ENCODE assay signal across 8 cellular contexts in genomic region chr1:228141082-228141870, GRCh38. TPM values are rescaled to one million over a fixed set of nuclear protein-coding genes. Genes with fewer than 3 reads are reported as not detected.
DNase-seq lines count a peak whose midpoint lies in the region.

No MANE protein-coding gene starts in this region.

- H3K9me3 ChIP-seq in ectodermal cell (ENCODE audit: control insufficient read depth, low read length) (no peaks in the 10 kb centered on the region), mesodermal cell (ENCODE audit: control insufficient read depth, low read length) (no peaks in the 10 kb centered on the region)

- peaks cover 7% of the 10 kb centered on the region for H3K4me1 ChIP-seq in ectodermal cell (ENCODE audit: control insufficient read depth, insufficient read depth, low read length)
- H3K4me1 ChIP-seq in mesodermal cell (ENCODE audit: control insufficient read depth, insufficient read depth, low read length, poor library complexity, severe bottlenecking), result peaks cover 4% of the 10 kb centered on the region

- no peaks in the 10 kb centered on the region for H3K36me3 ChIP-seq in ectodermal cell (ENCODE audit: control insufficient read depth, insufficient read depth, low read length)
- H3K36me3 ChIP-seq in mesodermal cell (ENCODE audit: control insufficient read depth, insufficient read depth, low read length), result peaks cover 21% of the 10 kb centered on the region

- H3K27ac ChIP-seq in ectodermal cell (ENCODE audit: insufficient read depth, low read depth, low read length, poor library complexity, severe bottlenecking) (no peak overlapping the region), mesodermal cell (ENCODE audit: low read depth, low read length, severe bottlenecking) (no peak overlapping the region)

- peak overlapping the region; percentile 96 for H3K4me3 ChIP-seq in ectodermal cell (ENCODE audit: insufficient read depth, low read depth, low read length)
- peak overlapping the region; percentile 95 for H3K4me3 ChIP-seq in mesodermal cell (ENCODE audit: extremely low read depth, insufficient read depth, low read length, poor library complexity, severe bottlenecking)

- in situ Hi-C loops in SK-MEL-5 (cut with HindIII; ENCODE audit: low pct_unique_long_range_greater_than_20kb, low sequenced_read_pairs), result no loop called here

- DNase-seq in SIG-M5 treated with dmso at 0.1 percent for 504 hours (lab: John Stamatoyannopoulos, UW; ENCODE audit: unreplicated experiment) (peak; percentile 19), SIG-M5 (lab: John Stamatoyannopoulos, UW) (no peak), SK-MEL-5 (ENCODE audit: low read depth, low spot score) (peak; percentile 24), ureter (ENCODE audit: low spot score) (peak; percentile 48), NCI-H2196 (lab: John Stamatoyannopoulos, UW; ENCODE audit: unreplicated experiment) (no peak), NCI-H1694 (lab: John Stamatoyannopoulos, UW) (no peak)

- WGBS in ectodermal cell, 2 experiments, result 81 to 82% methylated on average over 28 of the region's 28 CpGs
- 81 to 82% methylated on average over 25 to 28 of the region's 28 CpGs for WGBS in mesodermal cell (ENCODE audit: insufficient coverage in 2 of 2), 2 experiments

- peaks cover 26% of the 10 kb centered on the region for H3K27me3 ChIP-seq in ectodermal cell (ENCODE audit: control insufficient read depth, insufficient read depth, low read length, poor library complexity, severe bottlenecking)

RNA-seq across cellular contexts. Expression of gene GUK1, which starts 1.2 kb away (rescaled TPM):
- 198 and 236 TPM in 2 replicates for total RNA-seq in SK-MEL-5 (2014; rRNA removed; shearing (Covaris generic))
- polyA plus RNA-seq in SK-MEL-5 (2015; cell fraction: cytosol; rRNA removed), result 202 and 226 TPM in 2 replicates
- polyA plus RNA-seq in SK-MEL-5 (2015; cell fraction: nucleus; rRNA removed), result 206 and 274 TPM in 2 replicates
- polyA plus RNA-seq in ectodermal cell (2013, experiment 1 of 4), result 99.6 TPM
- polyA plus RNA-seq in ectodermal cell (2013, experiment 2 of 4), result 91.8 TPM
- polyA plus RNA-seq in ectodermal cell (2013, experiment 3 of 4), result 107 TPM
- 114 TPM for polyA plus RNA-seq in ectodermal cell (2013, experiment 4 of 4)
- polyA plus RNA-seq in mesodermal cell (2013, experiment 1 of 2), result 181 TPM
- polyA plus RNA-seq in mesodermal cell (2013, experiment 2 of 2), result 154 TPM
- 182 TPM for total RNA-seq in ureter

RNA-seq across cellular contexts. Expression of gene GJC2, which starts 8.5 kb away (rescaled TPM):
- 0.16 TPM in 1 of 2 replicates, not detected in the other for total RNA-seq in SK-MEL-5 (2014; rRNA removed; shearing (Covaris generic))
- polyA plus RNA-seq in SK-MEL-5 (2015; cell fraction: cytosol; rRNA removed), result 0.12 TPM in 1 of 2 replicates, not detected in the other
- polyA plus RNA-seq in SK-MEL-5 (2015; cell fraction: nucleus; rRNA removed), result 0.24 TPM in 1 of 2 replicates, not detected in the other
- 0.63 TPM for polyA plus RNA-seq in ectodermal cell (2013, experiment 1 of 4)
- 0.62 TPM for polyA plus RNA-seq in ectodermal cell (2013, experiment 2 of 4)
- 0.64 TPM for polyA plus RNA-seq in ectodermal cell (2013, experiment 3 of 4)
- polyA plus RNA-seq in ectodermal cell (2013, experiment 4 of 4), result 0.36 TPM
- polyA plus RNA-seq in mesodermal cell (2013, experiment 1 of 2), result 0.37 TPM
- polyA plus RNA-seq in mesodermal cell (2013, experiment 2 of 2), result 0.15 TPM
- total RNA-seq in ureter, result 3.9 TPM

RNA-seq across cellular contexts. Expression of gene IBA57, which starts 24.3 kb away (rescaled TPM):
- total RNA-seq in SK-MEL-5 (2014; rRNA removed; shearing (Covaris generic)), result 4.8 and 8.0 TPM in 2 replicates
- polyA plus RNA-seq in SK-MEL-5 (2015; cell fraction: cytosol; rRNA removed), result 8.9 and 10.2 TPM in 2 replicates
- 4.1 and 6.2 TPM in 2 replicates for polyA plus RNA-seq in SK-MEL-5 (2015; cell fraction: nucleus; rRNA removed)
- polyA plus RNA-seq in ectodermal cell (2013, experiment 1 of 4), result 6.3 TPM
- 5.9 TPM for polyA plus RNA-seq in ectodermal cell (2013, experiment 2 of 4)
- 3.5 TPM for polyA plus RNA-seq in ectodermal cell (2013, experiment 3 of 4)
- polyA plus RNA-seq in ectodermal cell (2013, experiment 4 of 4), result 4.3 TPM
- 1.5 TPM for polyA plus RNA-seq in mesodermal cell (2013, experiment 1 of 2)
- 1.7 TPM for polyA plus RNA-seq in mesodermal cell (2013, experiment 2 of 2)
- 11.5 TPM for total RNA-seq in ureter

RNA-seq across cellular contexts. Expression of gene MRPL55, which starts 32.2 kb away (rescaled TPM):
- 55.2 and 59.6 TPM in 2 replicates for total RNA-seq in SK-MEL-5 (2014; rRNA removed; shearing (Covaris generic))
- 66.1 and 80.4 TPM in 2 replicates for polyA plus RNA-seq in SK-MEL-5 (2015; cell fraction: cytosol; rRNA removed)
- 110 and 139 TPM in 2 replicates for polyA plus RNA-seq in SK-MEL-5 (2015; cell fraction: nucleus; rRNA removed)
- 61.8 TPM for polyA plus RNA-seq in ectodermal cell (2013, experiment 1 of 4)
- 50.4 TPM for polyA plus RNA-seq in ectodermal cell (2013, experiment 2 of 4)
- polyA plus RNA-seq in ectodermal cell (2013, experiment 3 of 4), result 52.6 TPM
- 56.9 TPM for polyA plus RNA-seq in ectodermal cell (2013, experiment 4 of 4)
- 52.1 TPM for polyA plus RNA-seq in mesodermal cell (2013, experiment 1 of 2)
- polyA plus RNA-seq in mesodermal cell (2013, experiment 2 of 2), result 40.0 TPM
- total RNA-seq in ureter, result 43.7 TPM

RNA-seq across cellular contexts. Expression of gene C1orf35, which starts 38.2 kb away (rescaled TPM):
- 7.8 and 11.1 TPM in 2 replicates for total RNA-seq in SK-MEL-5 (2014; rRNA removed; shearing (Covaris generic))
- polyA plus RNA-seq in SK-MEL-5 (2015; cell fraction: cytosol; rRNA removed), result 13.5 and 17.3 TPM in 2 replicates
- polyA plus RNA-seq in SK-MEL-5 (2015; cell fraction: nucleus; rRNA removed), result 47.1 and 47.3 TPM in 2 replicates
- polyA plus RNA-seq in ectodermal cell (2013, experiment 1 of 4), result 29.8 TPM
- polyA plus RNA-seq in ectodermal cell (2013, experiment 2 of 4), result 26.1 TPM
- polyA plus RNA-seq in ectodermal cell (2013, experiment 3 of 4), result 28.7 TPM
- polyA plus RNA-seq in ectodermal cell (2013, experiment 4 of 4), result 31.2 TPM
- 17.9 TPM for polyA plus RNA-seq in mesodermal cell (2013, experiment 1 of 2)
- 17.6 TPM for polyA plus RNA-seq in mesodermal cell (2013, experiment 2 of 2)
- 16.5 TPM for total RNA-seq in ureter

Comparison
In these comparisons a context has a peak if more than half of its experiments do, and no peak if none do; other contexts are left out.
1. DNase-seq: peak in SIG-M5 treated with dmso at 0.1 percent for 504 hours (single experiment), SK-MEL-5 (single experiment) and ureter (single experiment); none in SIG-M5 (single experiment), NCI-H2196 (single experiment) and NCI-H1694 (single experiment).